Comparison of ENCODE assay signal across 1 cellular context in genomic region chr1:56291374-56291841, GRCh38.
TF ChIP-seq lines count a peak whose summit lies in the region.

No MANE protein-coding gene starts in this region.

TF ChIP-seq in H1, 55 proteins besides CTCF, POLR2A, EP300 and RAD21:
- TF ChIP-seq TBP (IDR thresholded peaks at IDR 0.05; ENCODE audit: low read depth, low read length) (no peak), KDM5A (IDR thresholded peaks at IDR 0.05; ENCODE audit: low read length) (no peak), HDAC2 (IDR thresholded peaks at IDR 0.05; ENCODE audit: borderline replicate concordance in 1 of 2, low read depth in 2 of 2, low read length in 2 of 2) (0 out of 4 replicates have a peak, but pooled peaks of 1 of the 2 experiments have one; percentile 17), SP1 (IDR thresholded peaks at IDR 0.05; ENCODE audit: low read depth, low read length) (no peak), SUZ12 (IDR thresholded peaks at IDR 0.05; ENCODE audit: low read length) (no peak), ASH2L (IDR thresholded peaks at IDR 0.05; ENCODE audit: low read length) (no peak)
